In the genomic region with DNA sequence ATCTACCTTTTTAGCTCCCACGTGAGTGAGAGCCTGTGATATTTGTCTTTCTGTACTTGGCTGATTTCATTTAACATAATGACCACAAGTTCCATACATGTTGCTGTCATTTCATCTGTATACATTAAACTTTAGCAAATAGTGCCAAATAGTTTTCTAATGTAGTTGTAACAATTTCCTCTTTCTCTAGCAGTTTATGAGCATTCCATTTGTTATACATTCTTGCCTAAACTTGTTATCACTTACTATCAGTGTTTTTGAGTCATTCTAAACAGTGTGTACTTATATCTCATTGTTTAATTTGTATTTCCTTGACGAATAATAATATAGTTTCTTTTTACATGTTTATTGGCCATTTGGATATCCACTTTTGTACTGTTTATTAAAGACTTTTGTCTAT, we compare ENCODE assay signal across 15 cellular contexts.
DNase-seq lines count a peak whose midpoint lies in the region; ATAC-seq and TF ChIP-seq lines count a peak whose summit lies in the region.
"Had no signal": no experiment of that assay in that cellular context is flagged by ENCODE, and none has a peak within 500 bp of the region (broad histone marks: within the 10 kb centered on the region; RNA-seq: fewer than 3 reads in every experiment).

No MANE protein-coding gene starts in this region.

- no peak overlapping the region for H2AFZ ChIP-seq in mammary epithelial cell (ENCODE audit: low read depth, low read length)

- DNase-seq in mammary epithelial cell (peak; percentile 31), breast epithelium (ENCODE audit: low spot score in 2 of 2) (no peak), epithelial cell of prostate (ENCODE audit: low read depth, low spot score) (peak; percentile 26), superior temporal gyrus (ENCODE audit: extremely low spot score) (peak; percentile 4), COLO829 (ENCODE audit: low spot score) (no peak)
- no peak for DNase-seq in activated CD8-positive, alpha-beta memory T cell treated with anti-CD3 and anti-CD28 coated beads, Interleukin-2, amount 50 U/mL, for 48 hours
- DNase-seq: Calu3; CD4-positive, alpha-beta memory T cell; DMS79 treated with DMSO at 0.1 percent for 48 hours; GF-D8; GOT3; H9 had no signal

- H4K20me1 ChIP-seq in mammary epithelial cell (ENCODE audit: insufficient read depth, low read length): no peaks in the 10 kb centered on the region
- H4K20me1 ChIP-seq: BLaER1 had no signal

- H3K4me1 ChIP-seq in mammary epithelial cell (ENCODE audit: insufficient read depth, low read length) (no peaks in the 10 kb centered on the region), breast epithelium (no peaks in the 10 kb centered on the region)
- H3K4me1 ChIP-seq: BLaER1 had no signal

- no peak overlapping the region for H3K9ac ChIP-seq in mammary epithelial cell (ENCODE audit: insufficient read depth, low read length)
- H3K9ac ChIP-seq: BLaER1 had no signal

- dilution Hi-C loops in mammary epithelial cell (cut with HindIII; ENCODE audit: low sequenced_read_pairs): no loop called here

- peak overlapping the region; percentile 31 for H3K4me2 ChIP-seq in mammary epithelial cell (ENCODE audit: insufficient read depth, low read depth, low read length)
- H3K4me2 ChIP-seq: BLaER1 had no signal

- H3K27me3 ChIP-seq in mammary epithelial cell (ENCODE audit: insufficient read depth, low read length): no peaks in the 10 kb centered on the region
- no peaks in the 10 kb centered on the region for H3K27me3 ChIP-seq in breast epithelium
- H3K27me3 ChIP-seq: BLaER1 had no signal

- in situ Hi-C loops in mammary epithelial cell (cut with MboI; ENCODE audit: low sequenced_read_pairs in 2 of 2): no loop called here

- no TSS peak for BruUV-seq in mammary epithelial cell (replicated peaks; lab: Mats Ljungman, UMichigan)

- no peak for ATAC-seq in HG03342 (IDR thresholded peaks at IDR 0.05; ENCODE audit: unreplicated experiment)

- 48% methylated on average over 2 of the region's 2 CpGs for WGBS in mammary epithelial cell (ENCODE audit: low coverage, missing lambda C conversion rate)

- intact Hi-C loops in mammary epithelial cell (cut with micrococcal nuclease) (no loop called here), breast epithelium (cut with DNase I; ENCODE audit: low total_unique reads) (loop anchor here (5.0 kb wide), 1 partner anchor 369 kb away; no protein-coding TSS in a partner anchor)

- H3K27ac ChIP-seq in mammary epithelial cell (ENCODE audit: insufficient read depth, low read depth, low read length) (no peak overlapping the region), breast epithelium (no peak overlapping the region), epithelial cell of prostate (peak overlapping the region; percentile 13)
- H3K27ac ChIP-seq: 22Rv1, BLaER1 had no signal

- no peaks in the 10 kb centered on the region for H3K36me3 ChIP-seq in mammary epithelial cell (ENCODE audit: insufficient read depth, low read length)
- H3K36me3 ChIP-seq in breast epithelium: no peaks in the 10 kb centered on the region
- H3K36me3 ChIP-seq: BLaER1 had no signal

- H3K79me2 ChIP-seq in mammary epithelial cell (ENCODE audit: insufficient read depth, low read length): no peaks in the 10 kb centered on the region

- no peak for TF ChIP-seq POLR2A in breast epithelium (IDR thresholded peaks at IDR 0.05)

- no peaks in the 10 kb centered on the region for H3K9me3 ChIP-seq in mammary epithelial cell (replicated peaks; ENCODE audit: insufficient read depth, low read length)
- no peaks in the 10 kb centered on the region for H3K9me3 ChIP-seq in breast epithelium
- H3K9me3 ChIP-seq: BLaER1 had no signal

- H3K4me3 ChIP-seq in mammary epithelial cell (replicated peaks in 1 of 3; ENCODE audit: insufficient read depth in 1 of 3, low read depth in 2 of 3, low read length in 3 of 3) (no peak overlapping the region), breast epithelium (no peak overlapping the region)
- H3K4me3 ChIP-seq: BLaER1 had no signal

- no peak for TF ChIP-seq CTCF in mammary epithelial cell (conservative IDR thresholded peaks at IDR 0.05 in 1 of 2, IDR thresholded peaks at IDR 0.05 in 1 of 2; ENCODE audit: extremely low read depth in 1 of 2, insufficient read depth in 1 of 2, low read depth in 1 of 2, low read length in 2 of 2)
- no peak for TF ChIP-seq CTCF in breast epithelium (IDR thresholded peaks at IDR 0.05)

- CTCF ChIA-PET in mammary epithelial cell (lab: Charles Lee; ENCODE audit: low non-redundant PET): no interaction called here

Comparison
In these comparisons a context has a peak if more than half of its experiments do, and no peak if none do; other contexts are left out.
1. DNase-seq: peak in mammary epithelial cell (single experiment), epithelial cell of prostate (single experiment) and superior temporal gyrus (single experiment); none in breast epithelium (0 of 2), COLO829 (single experiment) and activated CD8-positive, alpha-beta memory T cell treated with anti-CD3 and anti-CD28 coated beads, Interleukin-2, amount 50 U/mL, for 48 hours (single experiment).